In genomic region chr1:240941706-240942370, GRCh38 we compare ENCODE assay signal across 18 cellular contexts.
A peak's percentile ranks its signal among the peaks of the same experiment; 100 is the strongest.
DNase-seq lines count a peak whose midpoint lies in the region; ATAC-seq lines count a peak whose summit lies in the region.
"Had no signal": no experiment of that assay in that cellular context is flagged by ENCODE, and none has a peak within 500 bp of the region (broad histone marks: within the 10 kb centered on the region; RNA-seq: fewer than 3 reads in every experiment).

No MANE protein-coding gene starts in this region.

- DNase-seq in NCI-H2107 treated with DMSO at 0.1 percent for 48 hours (lab: John Stamatoyannopoulos, UW; ENCODE audit: unreplicated experiment) (peak; percentile 56), NCI-H2107 (lab: John Stamatoyannopoulos, UW) (no peak), NCI-H82 (lab: John Stamatoyannopoulos, UW) (peak; percentile 99), caudate nucleus (lab: John Stamatoyannopoulos, UW) (no peak), NCI-H187 (lab: John Stamatoyannopoulos, UW) (no peak)
- DNase-seq in CD8-positive, alpha-beta memory T cell: no peak
- DNase-seq: EL, H9, MM.1S, NCI-H1105, NCI-H2029 treated with DMSO at 0.1 percent for 48 hours, NCI-H226, NCI-H69, RPMI8226, SIG-M5 had no signal

- no peaks in the 10 kb centered on the region for H3K4me1 Mint-ChIP-seq in CD8-positive, alpha-beta memory T cell
- H3K4me1 Mint-ChIP-seq: H9 had no signal

- no peak overlapping the region for H3K9ac ChIP-seq in endocrine pancreas (ENCODE audit: control insufficient read depth, insufficient read depth, low read length)
- H3K9ac ChIP-seq: KMS-11 had no signal

- POLR2A ChIA-PET in CD8-positive, alpha-beta memory T cell (lab: Charles Lee): no interaction called here

- no peak for ATAC-seq in GM18498 (IDR thresholded peaks at IDR 0.05; ENCODE audit: unreplicated experiment)

- no peaks in the 10 kb centered on the region for H3K27me3 ChIP-seq in endocrine pancreas (ENCODE audit: control insufficient read depth, insufficient read depth, low read length)
- H3K27me3 ChIP-seq in CD8-positive, alpha-beta memory T cell (ENCODE audit: insufficient read depth, low read length, poor library complexity, severe bottlenecking): no peaks in the 10 kb centered on the region

- no peaks in the 10 kb centered on the region for H3K36me3 Mint-ChIP-seq in CD8-positive, alpha-beta memory T cell

- H3K9me3 Mint-ChIP-seq in CD8-positive, alpha-beta memory T cell: peaks cover 4 to 15% (median 10%) of the 10 kb centered on the region in 5 donors

- H3K36me3 ChIP-seq in endocrine pancreas (ENCODE audit: control insufficient read depth, insufficient read depth, low read length): no peaks in the 10 kb centered on the region
- H3K36me3 ChIP-seq in CD8-positive, alpha-beta memory T cell (ENCODE audit: insufficient read depth, low read length): no peaks in the 10 kb centered on the region

- H3K4me1 ChIP-seq in endocrine pancreas (ENCODE audit: control insufficient read depth, insufficient read depth, low read length): peaks cover 21% of the 10 kb centered on the region
- no peaks in the 10 kb centered on the region for H3K4me1 ChIP-seq in CD8-positive, alpha-beta memory T cell (ENCODE audit: insufficient read depth, low read length)

- no peak overlapping the region for H3K27ac Mint-ChIP-seq in CD8-positive, alpha-beta memory T cell
- H3K27ac Mint-ChIP-seq: H9 had no signal

- no peak overlapping the region for H3K4me3 Mint-ChIP-seq in CD8-positive, alpha-beta memory T cell
- H3K4me3 Mint-ChIP-seq: H9 had no signal

- peaks cover 1% of the 10 kb centered on the region for H3K9me3 ChIP-seq in endocrine pancreas (ENCODE audit: control insufficient read depth, low read length)
- H3K9me3 ChIP-seq in CD8-positive, alpha-beta memory T cell (ENCODE audit: low read length): no peaks in the 10 kb centered on the region

- no peak overlapping the region for H3K27ac ChIP-seq in caudate nucleus (ENCODE audit: low read depth, low read length)
- no peak overlapping the region for H3K27ac ChIP-seq in CD8-positive, alpha-beta memory T cell (ENCODE audit: low read depth, low read length)
- H3K27ac ChIP-seq: KMS-11 had no signal

- CTCF ChIA-PET in CD8-positive, alpha-beta memory T cell (lab: Charles Lee): no interaction called here

- H3K27me3 Mint-ChIP-seq in CD8-positive, alpha-beta memory T cell: no peaks in the 10 kb centered on the region

- H3K4me3 ChIP-seq in endocrine pancreas (ENCODE audit: control insufficient read depth, insufficient read depth, low read length): peak overlapping the region; percentile 66
- no peak overlapping the region for H3K4me3 ChIP-seq in CD8-positive, alpha-beta memory T cell (ENCODE audit: low read length)

Comparison
In these comparisons a context has a peak if more than half of its experiments do, and no peak if none do; other contexts are left out.
1. DNase-seq: peak in NCI-H2107 treated with DMSO at 0.1 percent for 48 hours (single experiment) and NCI-H82 (single experiment); none in NCI-H2107 (single experiment), caudate nucleus (0 of 61), CD8-positive, alpha-beta memory T cell (0 of 5) and NCI-H187 (0 of 2).